Comparison of ENCODE assay signal across 1 cellular context in the genomic region with DNA sequence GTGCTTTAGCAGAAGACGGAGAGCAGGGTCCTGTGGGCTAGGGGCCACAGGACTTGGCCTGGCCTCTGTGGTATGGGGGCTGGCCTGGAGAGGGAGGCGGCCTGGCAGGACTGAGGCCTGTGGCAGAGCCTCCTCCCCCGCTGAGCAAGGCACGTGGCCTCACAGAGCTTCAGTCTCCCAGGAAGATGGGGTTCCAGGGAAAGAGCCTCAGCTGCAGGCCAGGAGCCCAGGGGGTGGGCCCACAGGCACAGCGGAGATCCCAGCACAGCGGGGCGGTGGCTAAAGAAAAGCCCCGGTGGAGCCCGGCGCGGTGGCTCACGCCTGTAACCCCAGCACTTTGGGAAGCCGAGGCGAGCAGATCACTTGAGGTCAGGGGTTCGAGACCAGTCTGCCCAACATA.
TF ChIP-seq lines count a peak whose summit lies in the region.

No MANE protein-coding gene starts in this region.

TF ChIP-seq in K562, 482 proteins besides CTCF, POLR2A, EP300 and RAD21:
- TF ChIP-seq RBFOX2 (IDR thresholded peaks at IDR 0.05; ENCODE audit: low read depth, low read length) (0 out of 2 replicates have a peak, but pooled peaks have one; percentile 12), RBM22 (IDR thresholded peaks at IDR 0.05; ENCODE audit: low read depth, low read length, poor library complexity, severe bottlenecking) (no peak)
TF ChIP-seq in K562: peak in this region for 1.
